Comparison of ENCODE assay signal across 8 cellular contexts in genomic region chr7:155206286-155207020, GRCh38.
DNase-seq lines count a peak whose midpoint lies in the region; ATAC-seq and TF ChIP-seq lines count a peak whose summit lies in the region.

No MANE protein-coding gene starts in this region.

- H3K9me2 ChIP-seq in Karpas-422 (replicated peaks; ENCODE audit: insufficient read depth, low read length), result no peaks in the 10 kb centered on the region

- H2AFZ ChIP-seq in Karpas-422 (ENCODE audit: low read length), result peak overlapping the region; percentile 75; the same call in 1 of the 2 replicates

- H3K4me3 ChIP-seq in Karpas-422 (ENCODE audit: low read length) (peak overlapping the region; percentile 84), suprapubic skin (peak overlapping the region; percentile 38)

- peaks cover 0 to 3% of the 10 kb centered on the region in 2 donors for H3K9me3 Mint-ChIP-seq in effector memory CD8-positive, alpha-beta T cell
- H3K9me3 Mint-ChIP-seq in nephron progenitor cell, result peaks cover 4% of the 10 kb centered on the region

- peaks cover 6% of the 10 kb centered on the region for H3K36me3 Mint-ChIP-seq in effector memory CD8-positive, alpha-beta T cell (ENCODE audit: insufficient read depth)
- H3K36me3 Mint-ChIP-seq in nephron progenitor cell (ENCODE audit: low read depth), result no peaks in the 10 kb centered on the region

- peak overlapping the region; percentile 96 for H3K9ac ChIP-seq in Karpas-422 (ENCODE audit: low read length)

- peak; percentile 96 for DNase-seq in CD1c-positive myeloid dendritic cell (ENCODE audit: extremely low spot score)
- peak; percentile 94 for DNase-seq in Karpas-422
- peak; percentile 74 to 77 for DNase-seq in activated CD4-positive, alpha-beta T cell treated with anti-CD3 and anti-CD28 coated beads, Interleukin-2, amount 50 U/mL, for 4 hours
- DNase-seq in effector memory CD8-positive, alpha-beta T cell, result peak; percentile 29 to 38 (median 38)
- DNase-seq in nephron progenitor cell, result no peak
- DNase-seq in suprapubic skin (ENCODE audit: low spot score in 2 of 2), result peak in 1 of 2 donors; percentile 79
- no peak for DNase-seq in SIG-M5 (lab: John Stamatoyannopoulos, UW)

- peak overlapping the region; percentile 89 to 97 for H3K27ac Mint-ChIP-seq in effector memory CD8-positive, alpha-beta T cell
- peak overlapping the region; percentile 31 for H3K27ac Mint-ChIP-seq in nephron progenitor cell

- 58% methylated on average over 21 of the region's 21 CpGs for WGBS in suprapubic skin

- TF ChIP-seq CTCF in nephron progenitor cell (IDR thresholded peaks at IDR 0.05) (no peak), suprapubic skin (IDR thresholded peaks at IDR 0.05) (no peak)

- H3K4me2 ChIP-seq in Karpas-422 (ENCODE audit: low read depth, low read length, poor library complexity, severe bottlenecking), result peak overlapping the region; percentile 84

- peak overlapping the region; percentile 94 for H3K27ac ChIP-seq in Karpas-422 (ENCODE audit: low read length)
- H3K27ac ChIP-seq in suprapubic skin, result peak overlapping the region; percentile 87

- peak; percentile 39 for ATAC-seq in GM21390 (IDR thresholded peaks at IDR 0.05; ENCODE audit: unreplicated experiment)
- ATAC-seq in effector memory CD8-positive, alpha-beta T cell (replicated peaks), result peak; percentile 9

- H3K4me1 ChIP-seq in Karpas-422 (ENCODE audit: low read length) (peaks cover 26% of the 10 kb centered on the region), suprapubic skin (no peaks in the 10 kb centered on the region)

- peak overlapping the region; percentile 75 to 86 for H3K4me3 Mint-ChIP-seq in effector memory CD8-positive, alpha-beta T cell
- no peak overlapping the region for H3K4me3 Mint-ChIP-seq in nephron progenitor cell

- H3K36me3 ChIP-seq in Karpas-422 (ENCODE audit: insufficient read depth, low read length), result no peaks in the 10 kb centered on the region
- no peaks in the 10 kb centered on the region for H3K36me3 ChIP-seq in suprapubic skin

- no peaks in the 10 kb centered on the region for H3K79me2 ChIP-seq in Karpas-422 (ENCODE audit: low read length)

- H3K27me3 ChIP-seq in Karpas-422 (ENCODE audit: low read length) (no peaks in the 10 kb centered on the region), suprapubic skin (peaks cover 4% of the 10 kb centered on the region)

- no peaks in the 10 kb centered on the region for H3K27me3 Mint-ChIP-seq in effector memory CD8-positive, alpha-beta T cell
- peaks cover 12% of the 10 kb centered on the region for H3K27me3 Mint-ChIP-seq in nephron progenitor cell (ENCODE audit: low read depth, poor library complexity)

- peaks cover 22 to 24% of the 10 kb centered on the region in 2 donors for H3K4me1 Mint-ChIP-seq in effector memory CD8-positive, alpha-beta T cell (ENCODE audit: low read depth in 2 of 2)
- H3K4me1 Mint-ChIP-seq in nephron progenitor cell, result peaks cover 50% of the 10 kb centered on the region

- H3K9me3 ChIP-seq in Karpas-422 (ENCODE audit: low read length) (no peaks in the 10 kb centered on the region), suprapubic skin (no peaks in the 10 kb centered on the region)

- TF ChIP-seq POLR2A in suprapubic skin (IDR thresholded peaks at IDR 0.05), result no peak

- no peak for TF ChIP-seq EP300 in suprapubic skin (IDR thresholded peaks at IDR 0.05)

- H4K20me1 ChIP-seq in Karpas-422 (ENCODE audit: insufficient read depth, low read depth, low read length), result no peaks in the 10 kb centered on the region

Comparison
In these comparisons a context has a peak if more than half of its experiments do, and no peak if none do; other contexts are left out.
1. DNase-seq: peak in CD1c-positive myeloid dendritic cell (single experiment), Karpas-422 (single experiment), activated CD4-positive, alpha-beta T cell treated with anti-CD3 and anti-CD28 coated beads, Interleukin-2, amount 50 U/mL, for 4 hours (2 of 2) and effector memory CD8-positive, alpha-beta T cell (3 of 3); none in nephron progenitor cell (single experiment) and SIG-M5 (single experiment).